ENCODE assay signal across 8 cellular contexts in the genomic region with DNA sequence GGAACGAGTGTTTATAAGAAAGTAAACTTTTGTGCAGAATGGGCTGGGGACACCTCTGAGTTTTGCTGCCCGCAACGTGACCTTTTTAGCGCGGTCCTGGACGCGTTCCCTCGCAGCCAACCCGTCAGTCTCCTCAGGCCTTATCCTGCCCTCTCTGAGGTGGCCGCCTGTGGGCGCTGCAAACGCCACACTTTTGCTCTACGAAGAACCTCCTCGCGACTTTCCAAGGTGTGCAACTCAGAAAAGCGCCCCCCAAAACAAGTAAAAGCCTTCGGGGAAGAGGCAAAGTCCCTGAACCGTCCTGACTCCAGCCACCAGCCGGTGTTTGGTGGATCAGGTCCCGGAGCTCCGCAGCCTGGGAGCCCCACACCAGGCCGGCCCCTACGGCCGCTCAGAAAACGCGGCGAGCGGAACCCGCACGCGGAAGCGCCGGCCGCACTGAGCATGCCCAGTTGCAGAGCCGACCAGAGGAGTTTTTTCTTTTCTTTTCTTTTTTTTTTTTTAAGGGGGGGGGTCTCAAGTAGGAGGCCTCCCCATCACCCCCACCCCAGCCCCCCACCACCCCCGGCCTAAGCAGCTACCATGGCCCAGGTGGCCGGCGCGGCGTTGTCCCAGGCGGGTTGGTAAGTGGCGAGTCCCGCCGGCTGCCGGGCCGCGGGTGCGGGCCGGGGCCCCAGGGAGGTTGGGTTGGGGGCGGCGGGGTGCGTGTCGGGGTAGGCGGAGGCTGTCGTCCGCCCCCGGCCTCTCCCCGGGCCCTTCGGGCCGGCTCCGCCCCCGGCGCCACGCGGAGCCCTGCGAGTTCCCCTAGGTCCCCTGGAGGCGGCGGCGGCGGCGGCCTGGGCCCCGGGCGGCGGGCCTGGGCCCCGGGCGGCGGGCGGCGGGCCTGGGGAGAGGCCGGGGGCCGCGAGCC.
A peak's percentile ranks its signal among the peaks of the same experiment; 100 is the strongest.
DNase-seq lines count a peak whose midpoint lies in the region; ATAC-seq, FAIRE-seq and TF ChIP-seq lines count a peak whose summit lies in the region.

A gene (plus strand): TSS at position 438 of the 910 bp plus-strand sequence. CDS start 145 bp downstream, at position 583.

- peak; percentile 58 for DNase-seq in GM18507 (ENCODE audit: extremely low spot score, insufficient read length, low read depth)
- peak; percentile 81 to 88 for DNase-seq in NCI-H1930 (lab: John Stamatoyannopoulos, UW)
- peak; percentile 61 for DNase-seq in T-helper 9 cell
- peak; percentile 62 for DNase-seq in astrocyte of the cerebellum (ENCODE audit: low read depth)
- peak; percentile 83 to 84 for DNase-seq in hippocampal formation (lab: John Stamatoyannopoulos, UW)
- peak; percentile 55 for DNase-seq in retinal pigment epithelial cell (ENCODE audit: low read depth)
- DNase-seq in OCI-M2 (lab: John Stamatoyannopoulos, UW; ENCODE audit: unreplicated experiment), result no peak

- peak; percentile 85 for TF ChIP-seq CTCF in astrocyte of the cerebellum (IDR thresholded peaks at IDR 0.05; ENCODE audit: low read depth, low read length, missing control alignments)
- peak; percentile 88 for TF ChIP-seq CTCF in retinal pigment epithelial cell (conservative IDR thresholded peaks at IDR 0.05; ENCODE audit: low read depth, low read length)

- H3K4me3 ChIP-seq in astrocyte of the cerebellum (ENCODE audit: low read depth, low read length), result peak within 1 kb of the TSS; percentile 67
- peak within 1 kb of the TSS; percentile 87 for H3K4me3 ChIP-seq in retinal pigment epithelial cell (ENCODE audit: low read length)

- ATAC-seq in HG02943 (IDR thresholded peaks at IDR 0.05; ENCODE audit: low read depth, unreplicated experiment), result peak; percentile 71

- in situ Hi-C loops in astrocyte of the cerebellum (cut with HindIII; ENCODE audit: low sequenced_read_pairs), result no loop called here

- no peak for FAIRE-seq in GM18507 (lab: Jason Lieb, UNC)
